Comparison of ENCODE assay signal across 1 cellular context in the genomic region with DNA sequence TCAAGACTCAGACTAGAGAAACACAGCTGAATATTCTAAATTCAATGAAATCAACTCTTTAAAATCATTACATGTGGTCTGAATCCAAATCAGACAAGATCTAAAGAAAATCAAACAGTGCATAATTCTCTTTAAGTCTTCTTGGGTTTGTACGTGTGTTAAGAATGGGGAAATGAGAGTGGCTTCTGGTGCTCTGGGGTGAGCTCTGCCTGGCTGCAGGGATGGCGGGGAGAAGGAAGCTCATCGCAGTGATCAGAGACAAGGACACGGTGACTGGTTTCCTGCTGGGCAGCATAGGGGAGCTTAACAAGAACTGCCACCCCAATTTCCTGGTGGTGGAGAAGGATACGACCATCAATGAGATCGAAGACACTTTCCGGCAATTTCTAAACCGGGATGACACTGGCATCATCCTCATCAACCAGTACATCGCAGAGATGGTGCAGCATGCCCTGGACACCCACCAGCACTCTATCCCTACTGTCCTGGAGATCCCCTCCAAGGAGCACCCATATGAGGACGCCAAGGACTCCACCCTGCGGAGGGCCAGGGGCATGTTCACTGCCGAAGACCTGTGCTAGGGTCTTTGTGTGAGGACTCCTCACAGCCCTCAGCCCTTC.
TF ChIP-seq lines count a peak whose summit lies in the region.

No MANE protein-coding gene starts in this region.

TF ChIP-seq in GM12878, 131 proteins besides CTCF, POLR2A, EP300 and RAD21:
- TF ChIP-seq MXI1 (IDR thresholded peaks at IDR 0.05; ENCODE audit: low read depth, low read length) (no peak), ZSCAN29 (IDR thresholded peaks at IDR 0.05) (no peak), ZBTB33 (IDR thresholded peaks at IDR 0.05) (no peak), WRNIP1 (IDR thresholded peaks at IDR 0.05; ENCODE audit: borderline replicate concordance, low read depth, low read length) (no peak), SPI1 (IDR thresholded peaks at IDR 0.05; ENCODE audit: borderline replicate concordance, insufficient read depth, low read depth, low read length) (peak; percentile 70; the same call in 1 of the 2 replicates), SMAD5 (IDR thresholded peaks at IDR 0.05; ENCODE audit: low read depth) (no peak), TCF7 (IDR thresholded peaks at IDR 0.05; ENCODE audit: borderline replicate concordance) (no peak)
